In genomic region chr14:30303350-30303749, GRCh38 we compare ENCODE assay signal across 10 cellular contexts.
"Had no signal": no experiment of that assay in that cellular context is flagged by ENCODE, and none has a peak within 500 bp of the region (broad histone marks: within the 10 kb centered on the region; RNA-seq: fewer than 3 reads in every experiment).

No MANE protein-coding gene starts in this region.

- H3K4me1 ChIP-seq: HAP-1 had no signal

- H3K9me3 Mint-ChIP-seq: H9, HFFc6 had no signal

- H3K4me3 ChIP-seq: GM23248, HAP-1 had no signal

- H3K9ac ChIP-seq: GM23248 had no signal

- H3K27ac Mint-ChIP-seq: H9, HFFc6 had no signal

- FAIRE-seq: H1, H54 had no signal

- H3K36me3 ChIP-seq: HAP-1 had no signal

- H2AFZ ChIP-seq: GM23248 had no signal

- ATAC-seq: HCT116 had no signal

- H3K27ac ChIP-seq: GM23248 had no signal

- H3K4me1 Mint-ChIP-seq: H9 had no signal

- H3K4me3 Mint-ChIP-seq: H9, HFFc6 had no signal

- H3K9me3 ChIP-seq: HAP-1 had no signal

- DNase-seq: GM23248, GOT3, H7, H9, HCEC 1CT, HFFc6 had no signal
